Comparison of ENCODE assay signal across 10 cellular contexts in the genomic region with DNA sequence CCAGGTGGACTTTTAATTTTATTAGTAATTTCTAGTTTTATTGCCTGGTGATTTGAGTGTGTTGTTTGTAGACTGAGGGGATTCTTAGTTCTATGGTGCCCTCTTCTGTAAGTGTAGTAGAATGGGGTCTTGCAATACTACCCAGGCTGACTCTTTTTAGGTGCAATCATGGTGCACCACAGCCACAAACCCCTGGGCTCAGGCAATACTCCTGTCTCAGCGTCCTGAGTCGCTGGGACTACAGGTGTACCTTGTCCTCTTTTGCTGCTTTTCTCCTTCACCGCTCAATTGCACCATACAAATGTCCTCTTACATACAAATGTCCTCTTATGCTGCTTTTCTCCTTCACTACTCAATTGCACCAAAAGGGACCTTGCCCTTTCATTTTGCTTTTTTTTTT. TPM values are rescaled to one million over a fixed set of nuclear protein-coding genes. Genes with fewer than 3 reads are reported as not detected.
DNase-seq lines count a peak whose midpoint lies in the region; ATAC-seq, FAIRE-seq and TF ChIP-seq lines count a peak whose summit lies in the region.
"Had no signal": no experiment of that assay in that cellular context is flagged by ENCODE, and none has a peak within 500 bp of the region (broad histone marks: within the 10 kb centered on the region; RNA-seq: fewer than 3 reads in every experiment).

No MANE protein-coding gene starts in this region.

- no peak overlapping the region for H3K4me3 ChIP-seq in astrocyte of the spinal cord (ENCODE audit: low read depth, low read length)
- H3K4me3 ChIP-seq: sigmoid colon had no signal

- in situ Hi-C loops in astrocyte of the spinal cord (cut with HindIII; ENCODE audit: low sequenced_read_pairs), result no loop called here

- TF ChIP-seq CTCF in astrocyte of the spinal cord (IDR thresholded peaks at IDR 0.05; ENCODE audit: low read depth, low read length) (peak; percentile 21), omental fat pad (IDR thresholded peaks at IDR 0.05) (no peak)

- FAIRE-seq in frontal cortex (lab: Jason Lieb, UNC), result no peak

- peak; percentile 31 for DNase-seq in EH (ENCODE audit: low read depth)
- peak; percentile 41 for DNase-seq in NAMALWA (ENCODE audit: low spot score)
- peak; percentile 22 for DNase-seq in astrocyte of the spinal cord (ENCODE audit: low read depth, low spot score)
- DNase-seq in lung microvascular endothelial cell (ENCODE audit: low read depth in 2 of 2), result peak; percentile 25 to 69
- DNase-seq in stimulated activated CD4-positive, alpha-beta T cell treated with anti-CD3 and anti-CD28 coated beads, Interleukin-2, amount 100 ng/mL, for 24 hours, result no peak
- DNase-seq in frontal cortex (ENCODE audit: low spot score in 2 of 2), result no peak
- DNase-seq in omental fat pad (ENCODE audit: low spot score), result no peak
- DNase-seq in cerebellar nuclear complex (lab: John Stamatoyannopoulos, UW), result no peak
- DNase-seq: head of caudate nucleus, sigmoid colon had no signal

- no peak for ATAC-seq in omental fat pad (ENCODE audit: low FRiP score)

RNA-seq across cellular contexts. Expression of a gene that starts 43.1 kb away (rescaled TPM):
- 95.2 and 102 TPM in 2 replicates for total RNA-seq in lung microvascular endothelial cell
- 57.5 TPM for total RNA-seq in frontal cortex
- 100 to 1,000 TPM in 3 of 4 donors, 10 to 100 TPM in 1; 92.7 to 174 (median 126) TPM for total RNA-seq in omental fat pad

RNA-seq across cellular contexts. Expression of a gene that starts 48.6 kb away (rescaled TPM):
- total RNA-seq in lung microvascular endothelial cell (7.0 and 7.9 TPM in 2 replicates), frontal cortex (4.1 TPM), omental fat pad (100 to 1,000 TPM in 1 of 4 donors, 10 to 100 TPM in 3; 93.8 to 188 (median 96.7) TPM)

Comparison
In these comparisons a context has a peak if more than half of its experiments do, and no peak if none do; other contexts are left out.
1. DNase-seq: peak in EH (single experiment), NAMALWA (single experiment), astrocyte of the spinal cord (single experiment) and lung microvascular endothelial cell (2 of 2); none in stimulated activated CD4-positive, alpha-beta T cell treated with anti-CD3 and anti-CD28 coated beads, Interleukin-2, amount 100 ng/mL, for 24 hours (0 of 2), frontal cortex (0 of 2), omental fat pad (single experiment) and cerebellar nuclear complex (0 of 2).
2. RNA of a gene that starts 48.6 kb away (total RNA-seq): 93.8 to 188 TPM in omental fat pad; 7.0 to 7.9 TPM in lung microvascular endothelial cell and 4.1 TPM in frontal cortex (single experiment); every median in the first group is over 10 times any median in the second.